In genomic region chr21:32333953-32334673, GRCh38 we compare ENCODE assay signal across 14 cellular contexts. TPM values are rescaled to one million over a fixed set of nuclear protein-coding genes. Genes with fewer than 3 reads are reported as not detected.
DNase-seq lines count a peak whose midpoint lies in the region; ATAC-seq and TF ChIP-seq lines count a peak whose summit lies in the region.
"Had no signal": no experiment of that assay in that cellular context is flagged by ENCODE, and none has a peak within 500 bp of the region (broad histone marks: within the 10 kb centered on the region; RNA-seq: fewer than 3 reads in every experiment).

No MANE protein-coding gene starts in this region.

- H3K27me3 Mint-ChIP-seq in glutamatergic neuron (ENCODE audit: unreplicated experiment) (peaks cover 17% of the 10 kb centered on the region), nephron progenitor cell (ENCODE audit: low read depth, poor library complexity) (no peaks in the 10 kb centered on the region)

- peaks cover 12 to 78% of the 10 kb centered on the region in 2 donors for H3K36me3 ChIP-seq in neuronal stem cell (replicated peaks in 1 of 2; ENCODE audit: control insufficient read depth in 2 of 2, insufficient read depth in 2 of 2, low read length in 2 of 2)

- no peak overlapping the region for H3K14ac ChIP-seq in neuronal stem cell (ENCODE audit: low read length)

- intact Hi-C loops in cardiac septum (cut with DNase I) (loop anchor here (5.0 kb wide), 1 partner anchor 33 kb away; no protein-coding TSS in a partner anchor), left ventricle myocardium superior (cut with micrococcal nuclease) (no loop called here)

- H3K4me1 Mint-ChIP-seq in glutamatergic neuron (ENCODE audit: low read depth, unreplicated experiment) (peaks cover 72% of the 10 kb centered on the region), nephron progenitor cell (no peaks in the 10 kb centered on the region)

- no peak overlapping the region for H2BK15ac ChIP-seq in neuronal stem cell (ENCODE audit: low read length)

- no peak overlapping the region for H3K4ac ChIP-seq in neuronal stem cell (ENCODE audit: low read length)

- no peak overlapping the region for H3K4me2 ChIP-seq in neuronal stem cell (ENCODE audit: insufficient read depth, low read length, poor library complexity, severe bottlenecking)
- H3K4me2 ChIP-seq: GM23338 had no signal

- no peak overlapping the region for H4K91ac ChIP-seq in neuronal stem cell (ENCODE audit: low read depth, low read length, poor library complexity)

- WGBS in neuronal stem cell (ENCODE audit: extremely low coverage in 2 of 2, insufficient read length in 2 of 2, insufficient replicate concordance in 1 of 2), 2 donors: no CpG with 5 or more reads among the region's 19 CpGs

- H3K4me3 ChIP-seq in neuronal stem cell (ENCODE audit: low read length in 2 of 2): no peak overlapping the region
- H3K4me3 ChIP-seq: GM23338, K562 had no signal

- H3K18ac ChIP-seq in neuronal stem cell (ENCODE audit: low read length): no peak overlapping the region

- peaks cover 0 to 3% (median 0%) of the 10 kb centered on the region in 3 experiments for H3K27me3 ChIP-seq in neuronal stem cell (ENCODE audit: control insufficient read depth in 3 of 3, insufficient read depth in 3 of 3, low read depth in 1 of 3, low read length in 3 of 3)

- H3K27ac ChIP-seq in neuronal stem cell (replicated peaks; ENCODE audit: low read length): no peak overlapping the region

- peaks cover 21 to 22% of the 10 kb centered on the region in 2 donors for H3K4me1 ChIP-seq in neuronal stem cell (ENCODE audit: control insufficient read depth in 2 of 2, insufficient read depth in 1 of 2, low read depth in 1 of 2, low read length in 2 of 2)

- H3K23ac ChIP-seq in neuronal stem cell (ENCODE audit: low read depth, low read length, poor library complexity): no peak overlapping the region

- no peak overlapping the region for H2AFZ ChIP-seq in neuronal stem cell (ENCODE audit: low read length)
- H2AFZ ChIP-seq: GM23338 had no signal

- H3K27ac Mint-ChIP-seq in glutamatergic neuron (ENCODE audit: unreplicated experiment) (peak overlapping the region; percentile 100), nephron progenitor cell (no peak overlapping the region)

- H2BK12ac ChIP-seq in neuronal stem cell (ENCODE audit: low read length): no peak overlapping the region

- H3K9me3 Mint-ChIP-seq in glutamatergic neuron (ENCODE audit: unreplicated experiment) (peaks cover 19% of the 10 kb centered on the region), nephron progenitor cell (peaks cover 5% of the 10 kb centered on the region)
- H3K9me3 Mint-ChIP-seq: GM23338 had no signal

- no peak for ATAC-seq in left ventricle myocardium superior
- no peak for ATAC-seq in GM18867 (IDR thresholded peaks at IDR 0.05; ENCODE audit: unreplicated experiment)
- no peak for ATAC-seq in HG03097 (IDR thresholded peaks at IDR 0.05; ENCODE audit: low FRiP score, unreplicated experiment)
- ATAC-seq: K562 had no signal

- no peak overlapping the region for H3K9ac ChIP-seq in neuronal stem cell (ENCODE audit: low read depth, low read length, poor library complexity)

- H2BK5ac ChIP-seq in neuronal stem cell (ENCODE audit: low read length): no peak overlapping the region

- H3K36me3 Mint-ChIP-seq in glutamatergic neuron (ENCODE audit: unreplicated experiment) (peaks cover 5% of the 10 kb centered on the region), nephron progenitor cell (ENCODE audit: low read depth) (peaks cover 75% of the 10 kb centered on the region)

- peak; percentile 53 for DNase-seq in cardiac septum (ENCODE audit: low spot score)
- no peak for DNase-seq in left ventricle myocardium superior
- no peak for DNase-seq in glutamatergic neuron
- DNase-seq in neuronal stem cell (ENCODE audit: low spot score): no peak
- no peak for DNase-seq in nephron progenitor cell
- no peak for DNase-seq in stimulated activated CD4-positive, alpha-beta T cell treated with anti-CD3 and anti-CD28 coated beads, Interleukin-2, amount 100 ng/mL, for 48 hours
- DNase-seq: DND-41, MV-4-11, NCI-H1417, NCI-H187 treated with DMSO at 0.1 percent for 48 hours had no signal

- peaks cover 5 to 18% of the 10 kb centered on the region in 2 donors for H3K9me3 ChIP-seq in neuronal stem cell (replicated peaks in 1 of 2; ENCODE audit: control insufficient read depth in 2 of 2, insufficient read depth in 1 of 2, low read depth in 1 of 2, low read length in 2 of 2)

- no peaks in the 10 kb centered on the region for H3K79me1 ChIP-seq in neuronal stem cell (ENCODE audit: low read depth, low read length)

- H4K8ac ChIP-seq in neuronal stem cell (ENCODE audit: low read depth, low read length): no peak overlapping the region

- H2AK5ac ChIP-seq in neuronal stem cell (ENCODE audit: low read depth, low read length): peak overlapping the region; percentile 16

- H2BK120ac ChIP-seq in neuronal stem cell (ENCODE audit: low read depth, low read length): no peak overlapping the region

- H3K4me3 Mint-ChIP-seq in glutamatergic neuron (ENCODE audit: unreplicated experiment) (peak overlapping the region; percentile 80), nephron progenitor cell (no peak overlapping the region)
- H3K4me3 Mint-ChIP-seq: GM23338 had no signal

- no peak for TF ChIP-seq CTCF in glutamatergic neuron (IDR thresholded peaks at IDR 0.05; ENCODE audit: partially characterized antibody, unreplicated experiment)
- no peak for TF ChIP-seq CTCF in nephron progenitor cell (IDR thresholded peaks at IDR 0.05)

RNA-seq across cellular contexts. Expression of gene MRAP, which starts 35.5 kb away (rescaled TPM):
- total RNA-seq in cardiac septum: not detected
- total RNA-seq in left ventricle myocardium superior: 0.37 TPM
- not detected for total RNA-seq in glutamatergic neuron (ENCODE audit: unreplicated experiment)
- polyA plus RNA-seq in neuronal stem cell (2013, experiment 1 of 2): not detected
- polyA plus RNA-seq in neuronal stem cell (2013, experiment 2 of 2): not detected
- total RNA-seq: GM23338, K562 had no signal

RNA-seq across cellular contexts. Expression of gene MIS18A, which starts 55.3 kb away (rescaled TPM):
- 2.6 TPM for total RNA-seq in cardiac septum
- 2.6 TPM for total RNA-seq in left ventricle myocardium superior
- total RNA-seq in glutamatergic neuron (ENCODE audit: unreplicated experiment): 12.6 TPM
- polyA plus RNA-seq in neuronal stem cell (2013, experiment 1 of 2): 66.0 TPM
- 68.0 TPM for polyA plus RNA-seq in neuronal stem cell (2013, experiment 2 of 2)

RNA-seq across cellular contexts. Expression of gene URB1, which starts 58.7 kb away (rescaled TPM):
- total RNA-seq in cardiac septum (10.5 TPM), left ventricle myocardium superior (11.9 TPM), glutamatergic neuron (ENCODE audit: unreplicated experiment) (15.5 TPM)
- 2.6 TPM for polyA plus RNA-seq in neuronal stem cell (2013, experiment 1 of 2)
- polyA plus RNA-seq in neuronal stem cell (2013, experiment 2 of 2): 2.8 TPM
